15 cellular contexts compared by ENCODE assay signal in genomic region chr18:37334494-37335125, GRCh38.
A peak's percentile ranks its signal among the peaks of the same experiment; 100 is the strongest.
DNase-seq lines count a peak whose midpoint lies in the region; ATAC-seq, FAIRE-seq and TF ChIP-seq lines count a peak whose summit lies in the region.
"Had no signal": no experiment of that assay in that cellular context is flagged by ENCODE, and none has a peak within 500 bp of the region (broad histone marks: within the 10 kb centered on the region; RNA-seq: fewer than 3 reads in every experiment).

No MANE protein-coding gene starts in this region.

- H3K27me3 ChIP-seq in brain microvascular endothelial cell (replicated peaks) = no peaks in the 10 kb centered on the region
- peaks cover 0 to 7% of the 10 kb centered on the region in 2 donors for H3K27me3 ChIP-seq in left lung
- no peaks in the 10 kb centered on the region for H3K27me3 ChIP-seq in thyroid gland
- H3K27me3 ChIP-seq: tibial nerve had no signal

- H3K27ac ChIP-seq in brain microvascular endothelial cell = no peak overlapping the region
- H3K27ac ChIP-seq in left lung = no peak overlapping the region
- no peak overlapping the region for H3K27ac ChIP-seq in thyroid gland
- H3K27ac ChIP-seq: heart left ventricle, SK-N-MC, spleen, tibial nerve had no signal

- intact Hi-C loops in left lung (cut with DNase I) (no loop called here), thyroid gland (cut with DNase I) (no loop called here)

- TF ChIP-seq CTCF in brain microvascular endothelial cell (IDR thresholded peaks at IDR 0.05; ENCODE audit: low read depth, low read length, missing control alignments) = no peak
- no peak for TF ChIP-seq CTCF in left lung (IDR thresholded peaks at IDR 0.05)
- no peak for TF ChIP-seq CTCF in thyroid gland (IDR thresholded peaks at IDR 0.05)

- H3K4me1 ChIP-seq in left lung (no peaks in the 10 kb centered on the region), thyroid gland (no peaks in the 10 kb centered on the region)
- H3K4me1 ChIP-seq: heart left ventricle, spleen, tibial nerve had no signal

- ATAC-seq in left lung = peak; percentile 9

- H3K4me3 ChIP-seq in brain microvascular endothelial cell (ENCODE audit: low read depth, low read length) (no peak overlapping the region), left lung (no peak overlapping the region), thyroid gland (replicated peaks in 1 of 3) (no peak overlapping the region)
- H3K4me3 ChIP-seq: heart left ventricle, SK-N-MC, spleen, tibial nerve had no signal

- FAIRE-seq in HTR-8/SVneo (lab: Jason Lieb, UNC) = no peak

- H3K36me3 ChIP-seq in brain microvascular endothelial cell (replicated peaks) (no peaks in the 10 kb centered on the region), left lung (no peaks in the 10 kb centered on the region), thyroid gland (no peaks in the 10 kb centered on the region)
- H3K36me3 ChIP-seq: heart left ventricle, spleen, tibial nerve had no signal

- 58 to 60% methylated on average over 12 to 15 of the region's 15 CpGs for WGBS in thyroid gland, 2 donors

- H3K9me3 ChIP-seq in left lung = no peaks in the 10 kb centered on the region
- H3K9me3 ChIP-seq in thyroid gland = no peaks in the 10 kb centered on the region
- H3K9me3 ChIP-seq: heart left ventricle, spleen, tibial nerve had no signal

- TF ChIP-seq POLR2A in thyroid gland (IDR thresholded peaks at IDR 0.05) = no peak

- DNase-seq in A172 (ENCODE audit: low spot score) (peak; percentile 64), HCEC 1CT (peak; percentile 17), brain microvascular endothelial cell (peak; percentile 3), left lung (no peak), NCI-H187 treated with DMSO at 0.1 percent for 48 hours (lab: John Stamatoyannopoulos, UW) (no peak), HTR-8/SVneo (ENCODE audit: insufficient read length, low spot score) (no peak), Kasumi-1 (lab: John Stamatoyannopoulos, UW) (no peak), thyroid gland (no peak)
- DNase-seq: activated naive CD8-positive, alpha-beta T cell treated with anti-CD3 and anti-CD28 coated beads, Interleukin-2, amount 50 U/mL, for 24 hours; DND-41; heart left ventricle; NCI-H1694 treated with DMSO at 0.1 percent for 48 hours; spleen had no signal

- in situ Hi-C loops in brain microvascular endothelial cell (cut with HindIII; ENCODE audit: low pct_ligation_motif_present, low sequenced_read_pairs) = no loop called here

Comparison
In these comparisons a context has a peak if more than half of its experiments do, and no peak if none do; other contexts are left out.
1. DNase-seq: peak in A172 (single experiment), HCEC 1CT (single experiment) and brain microvascular endothelial cell (single experiment); none in left lung (0 of 2), NCI-H187 treated with DMSO at 0.1 percent for 48 hours (single experiment), HTR-8/SVneo (single experiment), Kasumi-1 (0 of 2) and thyroid gland (0 of 2).